Comparison of ENCODE assay signal across 8 cellular contexts in the genomic region with DNA sequence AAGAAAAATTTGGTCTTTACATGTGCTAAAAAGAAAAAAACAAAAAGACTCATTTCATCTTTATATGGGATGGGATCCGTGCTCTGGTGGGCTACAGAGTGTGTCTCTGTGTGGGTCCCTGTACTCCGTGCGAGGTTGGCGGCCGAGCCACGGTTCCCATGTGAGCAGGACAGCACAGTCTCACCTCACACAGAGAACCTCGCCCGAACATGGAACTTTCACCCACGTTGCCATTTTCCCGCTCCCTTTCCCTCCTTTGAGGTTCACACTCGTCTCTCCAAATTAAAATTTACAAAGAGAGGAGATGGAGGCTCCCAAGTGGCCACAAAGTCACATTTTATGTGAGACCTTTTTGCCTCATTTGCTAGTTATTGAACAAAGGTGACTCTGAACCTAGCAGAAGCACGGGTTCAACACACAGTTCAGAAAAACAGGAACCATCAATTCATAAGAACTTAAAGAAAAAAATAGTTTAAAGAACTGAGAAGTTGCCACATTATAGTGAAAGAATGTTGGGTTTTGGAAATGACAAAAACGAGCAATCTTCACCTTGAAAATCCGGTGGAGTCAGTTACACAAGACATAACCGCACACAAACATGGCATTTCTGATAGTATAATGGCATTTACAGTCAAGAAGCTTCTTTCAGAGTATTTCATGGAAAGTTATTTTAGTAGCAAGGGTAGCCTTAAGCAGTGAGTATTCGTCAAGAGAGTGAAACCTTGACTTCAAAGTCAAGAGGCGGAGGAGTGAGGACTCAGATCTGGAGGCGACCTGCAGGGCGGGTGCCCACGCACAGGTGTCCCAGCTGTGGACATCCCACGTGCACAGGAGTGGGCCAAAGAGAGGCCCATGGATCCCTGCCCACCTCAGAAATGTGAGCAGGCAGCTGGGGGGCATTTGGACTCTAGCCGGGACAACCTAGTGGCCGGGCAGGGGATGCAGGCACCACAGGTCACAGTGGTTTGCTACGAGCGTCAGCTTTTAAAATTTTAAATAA.
A peak's percentile ranks its signal among the peaks of the same experiment; 100 is the strongest.
DNase-seq lines count a peak whose midpoint lies in the region; ATAC-seq and TF ChIP-seq lines count a peak whose summit lies in the region.
"Not testable (repeated sequence)": the region's sequence is repeated elsewhere in the genome, so short reads cannot be mapped to it uniquely, and the experiment has no call there.

No MANE protein-coding gene starts in this region.

- H3K4me1 Mint-ChIP-seq in CD4-positive, alpha-beta T cell (ENCODE audit: low read depth) = peaks cover 17% of the 10 kb centered on the region
- H3K4me1 Mint-ChIP-seq in activated T-cell treated with anti-CD3 and anti-CD28 coated beads, Interleukin-2, amount 50 U/mL, for 4 hours (ENCODE audit: low read depth) = peaks cover 48% of the 10 kb centered on the region

- H3K4me1 ChIP-seq in Panc1 (ENCODE audit: control insufficient read depth, insufficient read depth, low read length) = not testable (repeated sequence)

- H3K4me3 Mint-ChIP-seq in CD4-positive, alpha-beta T cell = peak overlapping the region; percentile 20
- H3K4me3 Mint-ChIP-seq in activated T-cell treated with anti-CD3 and anti-CD28 coated beads, Interleukin-2, amount 50 U/mL, for 4 hours = peak overlapping the region; percentile 88

- H3K9me3 Mint-ChIP-seq in CD4-positive, alpha-beta T cell; activated T-cell treated with anti-CD3 and anti-CD28 coated beads, Interleukin-2, amount 50 U/mL, for 4 hours: not testable (repeated sequence)

- not testable (repeated sequence) for H3K9me3 ChIP-seq in CD4-positive, alpha-beta T cell (ENCODE audit: control insufficient read depth, low read length); Panc1 (ENCODE audit: control insufficient read depth, insufficient read depth, low read depth, low read length)

- H3K27ac ChIP-seq in CD4-positive, alpha-beta T cell (ENCODE audit: low read depth, low read length); Panc1 (ENCODE audit: low read length): not testable (repeated sequence)

- peak in 2 of 10 experiments; percentile 15 to 33 for DNase-seq in CD4-positive, alpha-beta T cell
- DNase-seq in Panc1 (ENCODE audit: low read depth, low spot score); activated T-cell treated with anti-CD3 and anti-CD28 coated beads, Interleukin-2, amount 50 U/mL, for 4 hours: not testable (repeated sequence)
- peak; percentile 27 for DNase-seq in ecto neural progenitor cell (ENCODE audit: low spot score)
- peak; percentile 76 for DNase-seq in stimulated activated CD4-positive, alpha-beta T cell treated with anti-CD3 and anti-CD28 coated beads, Interleukin-15, amount 100 ng/mL, for 24 hours

- not testable (repeated sequence) for H3K27me3 ChIP-seq in CD4-positive, alpha-beta T cell (ENCODE audit: control insufficient read depth, insufficient read depth, low read length); Panc1 (ENCODE audit: control insufficient read depth, insufficient read depth, low read length)

- intact Hi-C loops in CD4-positive, alpha-beta T cell (cut with DNase I, micrococcal nuclease); Panc1 (cut with micrococcal nuclease; ENCODE audit: unreplicated experiment): not testable (repeated sequence)

- H3K36me3 ChIP-seq in Panc1 (ENCODE audit: control insufficient read depth, insufficient read depth, low read length) = not testable (repeated sequence)

- H3K4me3 ChIP-seq in Panc1 (ENCODE audit: low read depth in 2 of 2, low read length in 2 of 2) = not testable (repeated sequence)

- not testable (repeated sequence) for TF ChIP-seq CTCF in CD4-positive, alpha-beta T cell (IDR thresholded peaks at IDR 0.05); Panc1 (IDR thresholded peaks at IDR 0.05)

- POLR2A ChIA-PET in CD4-positive, alpha-beta T cell (lab: Charles Lee); Panc1 (lab: Charles Lee): not testable (repeated sequence)

- CTCF ChIA-PET in CD4-positive, alpha-beta T cell (lab: Charles Lee); Panc1 (lab: Charles Lee): not testable (repeated sequence)

- H3K27me3 Mint-ChIP-seq in CD4-positive, alpha-beta T cell; activated T-cell treated with anti-CD3 and anti-CD28 coated beads, Interleukin-2, amount 50 U/mL, for 4 hours (ENCODE audit: low read depth): not testable (repeated sequence)

- H3K27ac Mint-ChIP-seq in CD4-positive, alpha-beta T cell = peak overlapping the region; percentile 73

- not testable (repeated sequence) for H3K36me3 Mint-ChIP-seq in CD4-positive, alpha-beta T cell (ENCODE audit: low read depth)
- peaks cover 13% of the 10 kb centered on the region for H3K36me3 Mint-ChIP-seq in activated T-cell treated with anti-CD3 and anti-CD28 coated beads, Interleukin-2, amount 50 U/mL, for 4 hours (ENCODE audit: insufficient read depth)

- BruUV-seq in Panc1 (replicated peaks; lab: Mats Ljungman, UMichigan) = TSS peak; percentile 7

- not testable (repeated sequence) for ATAC-seq in CD4-positive, alpha-beta T cell (ENCODE audit: poor library complexity); Panc1
- ATAC-seq in GM18519 (IDR thresholded peaks at IDR 0.05; ENCODE audit: low FRiP score, unreplicated experiment) (peak; percentile 38), GM21528 (IDR thresholded peaks at IDR 0.05; ENCODE audit: low FRiP score, unreplicated experiment) (peak; percentile 38), HG03045 (IDR thresholded peaks at IDR 0.05; ENCODE audit: unreplicated experiment) (peak; percentile 49)
- peak; percentile 7 to 25 for ATAC-seq in activated T-cell treated with anti-CD3 and anti-CD28 coated beads, Interleukin-2, amount 50 U/mL, for 4 hours

- in situ Hi-C loops in Panc1 (cut with HindIII; ENCODE audit: low pct_unique_long_range_greater_than_20kb, low sequenced_read_pairs) = not testable (repeated sequence)
